In the genomic region with DNA sequence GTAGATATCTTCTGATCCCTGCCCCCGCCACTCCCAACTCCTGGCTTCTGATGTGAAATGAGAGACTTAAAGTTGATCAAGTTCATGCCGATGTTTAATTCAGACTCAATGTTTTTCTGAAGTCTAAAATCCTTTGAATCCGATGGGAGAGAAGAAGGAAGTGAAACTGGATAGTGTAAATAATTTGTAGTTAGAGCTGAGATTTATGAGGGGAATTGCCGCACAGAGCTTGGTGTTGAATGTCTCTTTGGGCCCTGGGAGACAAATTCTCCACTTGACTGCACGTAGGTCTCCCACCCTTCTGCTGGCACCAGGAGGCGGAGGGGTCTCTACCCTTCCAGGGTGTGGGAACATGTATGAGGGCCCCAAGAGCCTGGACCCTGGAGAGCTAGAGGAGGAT, we compare ENCODE assay signal across 9 cellular contexts.
DNase-seq lines count a peak whose midpoint lies in the region; ATAC-seq and TF ChIP-seq lines count a peak whose summit lies in the region.
"Had no signal": no experiment of that assay in that cellular context is flagged by ENCODE, and none has a peak within 500 bp of the region (broad histone marks: within the 10 kb centered on the region; RNA-seq: fewer than 3 reads in every experiment).

No MANE protein-coding gene starts in this region.

- H3K36me3 ChIP-seq in PC-9 (ENCODE audit: low read depth) (no peaks in the 10 kb centered on the region), hepatocyte (replicated peaks; ENCODE audit: insufficient read depth, low read depth) (no peaks in the 10 kb centered on the region), gastrocnemius medialis (no peaks in the 10 kb centered on the region)

- H3K4me1 ChIP-seq in PC-9 (replicated peaks; ENCODE audit: insufficient read depth), result peaks cover 48% of the 10 kb centered on the region
- peaks cover 29% of the 10 kb centered on the region for H3K4me1 ChIP-seq in hepatocyte (ENCODE audit: insufficient read depth)
- H3K4me1 ChIP-seq in gastrocnemius medialis, result peaks cover 46 to 49% of the 10 kb centered on the region in 2 donors

- intact Hi-C loops in PC-9 (cut with micrococcal nuclease; ENCODE audit: unreplicated experiment) (loop anchor here (1.0 to 5.0 kb wide), 6 partner anchors 44 to 203 kb away; no protein-coding TSS in a partner anchor), gastrocnemius medialis (cut with DNase I; ENCODE audit: low total_unique reads) (loop anchor here (1.0 to 10.0 kb wide), 6 partner anchors 14 to 692 kb away; partner anchors contain the start of gene TSC22D1)

- H3K4me2 ChIP-seq in PC-9, result peak overlapping the region; percentile 63
- no peak overlapping the region for H3K4me2 ChIP-seq in hepatocyte

- no peaks in the 10 kb centered on the region for H3K27me3 ChIP-seq in PC-9 (ENCODE audit: insufficient read depth, low read depth)
- no peaks in the 10 kb centered on the region for H3K27me3 ChIP-seq in hepatocyte
- no peaks in the 10 kb centered on the region for H3K27me3 ChIP-seq in gastrocnemius medialis

- H3K9me3 ChIP-seq in PC-9 (ENCODE audit: insufficient read depth, low read depth) (no peaks in the 10 kb centered on the region), hepatocyte (ENCODE audit: low read depth) (no peaks in the 10 kb centered on the region), gastrocnemius medialis (no peaks in the 10 kb centered on the region)

- no peak for TF ChIP-seq POLR2A in gastrocnemius medialis (IDR thresholded peaks at IDR 0.05)

- H3K27ac ChIP-seq in PC-9, result peak overlapping the region; percentile 82
- H3K27ac ChIP-seq in hepatocyte, result peak overlapping the region; percentile 35
- peak overlapping the region; percentile 79 to 90 (median 84) for H3K27ac ChIP-seq in gastrocnemius medialis

- TF ChIP-seq CTCF in PC-9 (conservative IDR thresholded peaks at IDR 0.05) (no peak), hepatocyte (IDR thresholded peaks at IDR 0.05; ENCODE audit: poor library complexity) (no peak), gastrocnemius medialis (IDR thresholded peaks at IDR 0.05 in 4 of 5, conservative IDR thresholded peaks at IDR 0.05 in 1 of 5) (no peak)

- peak; percentile 31 for DNase-seq in CD1c-positive myeloid dendritic cell (ENCODE audit: extremely low spot score)
- no peak for DNase-seq in PC-9
- DNase-seq in hepatocyte (ENCODE audit: low spot score), result no peak
- no peak for DNase-seq in gastrocnemius medialis
- DNase-seq in Ammon's horn (ENCODE audit: low spot score), result no peak
- DNase-seq in KG1 (lab: John Stamatoyannopoulos, UW), result no peak
- DNase-seq in SKM-1 treated with dmso at 0.1 percent for 144 hours (lab: John Stamatoyannopoulos, UW; ENCODE audit: unreplicated experiment), result no peak
- DNase-seq: activated naive CD8-positive, alpha-beta T cell treated with anti-CD3 and anti-CD28 coated beads, Interleukin-2, amount 50 U/mL, for 24 hours had no signal

- ATAC-seq in gastrocnemius medialis (no peak), GM18502 (IDR thresholded peaks at IDR 0.05; ENCODE audit: poor library complexity, unreplicated experiment) (no peak)

- H3K79me2 ChIP-seq in PC-9 (ENCODE audit: low read depth) (no peaks in the 10 kb centered on the region), hepatocyte (no peaks in the 10 kb centered on the region)

- H3F3A ChIP-seq in PC-9 (ENCODE audit: insufficient read depth, low read depth), result peaks cover 19% of the 10 kb centered on the region

- H4K20me1 ChIP-seq in PC-9 (ENCODE audit: insufficient read depth), result no peaks in the 10 kb centered on the region
- H4K20me1 ChIP-seq in hepatocyte (ENCODE audit: insufficient read depth, poor library complexity, severe bottlenecking), result no peaks in the 10 kb centered on the region

- CTCF ChIA-PET in PC-9 (lab: Charles Lee), result no interaction called here

- H2AFZ ChIP-seq in PC-9 (no peak overlapping the region), hepatocyte (no peak overlapping the region)

- WGBS in hepatocyte (ENCODE audit: low lambda C conversion rate, missing lambda C conversion rate), result 74% methylated on average over 6 of the region's 6 CpGs

- in situ Hi-C loops in gastrocnemius medialis (cut with MboI; ENCODE audit: low sequenced_read_pairs in 4 of 4), result loop anchor here in 1 of 4 donors (10.0 kb wide), 1 partner anchor 72 kb away; no protein-coding TSS in a partner anchor

- no TSS peak for BruUV-seq in PC-9 (replicated peaks; lab: Mats Ljungman, UMichigan)

- H3K9me2 ChIP-seq in PC-9 (ENCODE audit: insufficient read depth), result no peaks in the 10 kb centered on the region
- no peaks in the 10 kb centered on the region for H3K9me2 ChIP-seq in hepatocyte (replicated peaks; ENCODE audit: insufficient read depth)

- H3K4me3 ChIP-seq in PC-9, result no peak overlapping the region; the same call in 1 of the 2 replicates
- no peak overlapping the region for H3K4me3 ChIP-seq in hepatocyte
- no peak overlapping the region for H3K4me3 ChIP-seq in gastrocnemius medialis

- POLR2A ChIA-PET in PC-9 (lab: Charles Lee; ENCODE audit: unreplicated experiment), result interaction anchor here (0.6 to 0.8 kb wide), 3 partner anchors 35 to 204 kb away, joined by 3 to 13 read pairs (median 12); no protein-coding TSS in a partner anchor
